ENCODE assay signal across 29 cellular contexts in the genomic region with DNA sequence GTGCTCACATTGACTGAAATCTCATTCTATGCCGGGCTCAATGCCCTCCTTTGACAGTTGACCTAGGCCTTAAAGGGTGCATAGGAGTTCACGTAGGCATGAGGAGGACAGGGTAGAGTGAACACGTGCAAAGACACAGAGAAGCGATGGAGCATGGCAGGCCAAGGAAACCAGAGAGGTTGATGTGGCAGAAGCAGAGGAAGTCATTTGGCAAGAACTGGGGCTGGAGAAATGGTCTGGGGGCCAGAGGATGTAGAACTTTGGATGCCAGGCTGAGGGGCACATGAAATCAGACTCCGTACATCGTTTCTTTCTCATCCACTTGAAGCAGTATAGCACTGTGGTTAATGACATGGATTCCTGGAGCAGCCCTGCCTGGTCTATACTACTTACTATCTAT. TPM values are rescaled to one million over a fixed set of nuclear protein-coding genes. Genes with fewer than 3 reads are reported as not detected.
"Had no signal": no experiment of that assay in that cellular context is flagged by ENCODE, and none has a peak within 500 bp of the region (broad histone marks: within the 10 kb centered on the region; RNA-seq: fewer than 3 reads in every experiment).

No MANE protein-coding gene starts in this region.

- H3K4me3 Mint-ChIP-seq: stimulated activated effector memory CD8-positive, alpha-beta T cell treated with anti-CD3 and anti-CD28 coated beads, Interleukin-12 subunit alpha, Interleukin-12 subunit beta, amount 100 ng/mL, for 72 hours; stimulated activated memory B cell treated with anti-CD40 and anti-IgM and Interleukin-4, amounts not matched to agents 10 μg/mL and 1 μg/mL and 100 μg/mL, for 72 hours; stimulated activated naive B cell treated with anti-CD40 and anti-IgM and Interleukin-4, amounts not matched to agents 10 μg/mL and 1 μg/mL and 100 μg/mL, for 72 hours; stimulated activated naive CD8-positive, alpha-beta T cell treated with anti-CD3 and anti-CD28 coated beads, Interleukin-15, amount 100 ng/mL, for 72 hours; stimulated activated naive CD8-positive, alpha-beta T cell treated with anti-CD3 and anti-CD28 coated beads, Interleukin-15, Interleukin-2, amounts not matched to agents 100 ng/mL and 50 ng/mL, for 24 hours; type B pancreatic cell had no signal

- H3K4me3 ChIP-seq: stomach, suprapubic skin, testis, thoracic aorta, thyroid gland, tibial artery, tibial nerve, transverse colon, upper lobe of left lung, upper lobe of right lung, uterus, vagina had no signal

- H3K36me3 ChIP-seq: stomach, suprapubic skin, thoracic aorta, thyroid gland, tibial artery, tibial nerve, transverse colon, upper lobe of left lung, upper lobe of right lung, uterus, vagina had no signal

- H3K36me3 Mint-ChIP-seq: stimulated activated effector memory CD8-positive, alpha-beta T cell treated with anti-CD3 and anti-CD28 coated beads, Interleukin-12 subunit alpha, Interleukin-12 subunit beta, amount 100 ng/mL, for 72 hours; stimulated activated memory B cell treated with anti-CD40 and anti-IgM and Interleukin-4, amounts not matched to agents 10 μg/mL and 1 μg/mL and 100 μg/mL, for 72 hours; stimulated activated naive B cell treated with anti-CD40 and anti-IgM and Interleukin-4, amounts not matched to agents 10 μg/mL and 1 μg/mL and 100 μg/mL, for 72 hours; type B pancreatic cell had no signal

- H3K9me3 ChIP-seq: stomach, suprapubic skin, testis, thoracic aorta, thyroid gland, tibial artery, tibial nerve, transverse colon, upper lobe of left lung, upper lobe of right lung, uterus, vagina had no signal

- DNase-seq: stimulated activated CD4-positive, alpha-beta T cell treated with anti-CD3 and anti-CD28 coated beads, Interleukin-2, amount 100 ng/mL, for 48 hours; stimulated activated CD4-positive, alpha-beta T cell treated with anti-CD3 and anti-CD28 coated beads, Interleukin-4, amount 100 ng/mL, for 1 hour; stimulated activated CD4-positive, alpha-beta T cell treated with anti-CD3 and anti-CD28 coated beads, Interleukin-4, amount 100 ng/mL, for 24 hours; stimulated activated CD4-positive, alpha-beta T cell treated with anti-CD3 and anti-CD28 coated beads, Interleukin-4, amount 100 ng/mL, for 4 hours; stimulated activated CD8-positive, alpha-beta memory T cell treated with anti-CD3 and anti-CD28 coated beads, Interleukin-4, amount 100 ng/mL, for 48 hours; stimulated activated naive B cell treated with anti-CD40 and anti-IgM and Interleukin-4, amounts not matched to agents 10 μg/mL and 1 μg/mL and 100 μg/mL, for 72 hours; stimulated activated naive CD4-positive, alpha-beta T cell; stimulated activated naive CD4-positive, alpha-beta T cell treated with Interleukin-2 at 50 U/mL for 16 hours; stimulated activated naive CD8-positive, alpha-beta T cell treated with anti-CD3 and anti-CD28 coated beads, Interleukin-15, amount 100 ng/mL, for 72 hours; stimulated activated naive CD8-positive, alpha-beta T cell treated with anti-CD3 and anti-CD28 coated beads, Interleukin-15, Interleukin-2, amounts not matched to agents 100 U/mL and 50 U/mL, for 24 hours; stomach; testis; thyroid gland; tibial artery; transverse colon; trophoblast cell; upper lobe of left lung; upper lobe of right lung; uterus had no signal

- H3K27me3 ChIP-seq: testis, thyroid gland, transverse colon, upper lobe of left lung, upper lobe of right lung, uterus, vagina had no signal

- H3K27ac ChIP-seq: stomach, suprapubic skin, testis, thoracic aorta, thyroid gland, tibial artery, tibial nerve, transverse colon, upper lobe of left lung, upper lobe of right lung, uterus, vagina had no signal

- H3K4me1 ChIP-seq: stomach, suprapubic skin, testis, thyroid gland, tibial artery, transverse colon, upper lobe of left lung, upper lobe of right lung, uterus, vagina had no signal

- H3K27ac Mint-ChIP-seq: stimulated activated effector memory CD8-positive, alpha-beta T cell treated with anti-CD3 and anti-CD28 coated beads, Interleukin-12 subunit alpha, Interleukin-12 subunit beta, amount 100 ng/mL, for 72 hours; stimulated activated memory B cell treated with anti-CD40 and anti-IgM and Interleukin-4, amounts not matched to agents 10 μg/mL and 1 μg/mL and 100 μg/mL, for 72 hours; stimulated activated naive B cell treated with anti-CD40 and anti-IgM and Interleukin-4, amounts not matched to agents 10 μg/mL and 1 μg/mL and 100 μg/mL, for 72 hours; stimulated activated naive CD8-positive, alpha-beta T cell treated with anti-CD3 and anti-CD28 coated beads, Interleukin-15, Interleukin-2, amounts not matched to agents 100 ng/mL and 50 ng/mL, for 24 hours; type B pancreatic cell had no signal

- H3K4me1 Mint-ChIP-seq: stimulated activated effector memory CD8-positive, alpha-beta T cell treated with anti-CD3 and anti-CD28 coated beads, Interleukin-12 subunit alpha, Interleukin-12 subunit beta, amount 100 ng/mL, for 72 hours; stimulated activated memory B cell treated with anti-CD40 and anti-IgM and Interleukin-4, amounts not matched to agents 10 μg/mL and 1 μg/mL and 100 μg/mL, for 72 hours; stimulated activated naive B cell treated with anti-CD40 and anti-IgM and Interleukin-4, amounts not matched to agents 10 μg/mL and 1 μg/mL and 100 μg/mL, for 72 hours; stimulated activated naive CD8-positive, alpha-beta T cell treated with anti-CD3 and anti-CD28 coated beads, Interleukin-15, amount 100 ng/mL, for 72 hours had no signal

- H3K9me3 Mint-ChIP-seq: stimulated activated effector memory CD8-positive, alpha-beta T cell treated with anti-CD3 and anti-CD28 coated beads, Interleukin-12 subunit alpha, Interleukin-12 subunit beta, amount 100 ng/mL, for 72 hours; stimulated activated memory B cell treated with anti-CD40 and anti-IgM and Interleukin-4, amounts not matched to agents 10 μg/mL and 1 μg/mL and 100 μg/mL, for 72 hours; stimulated activated naive B cell treated with anti-CD40 and anti-IgM and Interleukin-4, amounts not matched to agents 10 μg/mL and 1 μg/mL and 100 μg/mL, for 72 hours; stimulated activated naive CD8-positive, alpha-beta T cell treated with anti-CD3 and anti-CD28 coated beads, Interleukin-15, amount 100 ng/mL, for 72 hours; stimulated activated naive CD8-positive, alpha-beta T cell treated with anti-CD3 and anti-CD28 coated beads, Interleukin-15, Interleukin-2, amounts not matched to agents 100 ng/mL and 50 ng/mL, for 24 hours; type B pancreatic cell had no signal

- FAIRE-seq: urothelium cell line had no signal

RNA-seq across cellular contexts. Expression of a gene that starts 56.8 kb away (rescaled TPM):
- polyA plus RNA-seq: stomach, urinary bladder had no signal
